1 cellular context compared by ENCODE assay signal in genomic region chr17:5486206-5487124, GRCh38.
TF ChIP-seq lines count a peak whose summit lies in the region.

TSS of gene MIS12 (plus strand) at chr17:5486566. CDS start at chr17:5488863, 2,297 bp downstream.

TF ChIP-seq in HepG2, 621 proteins besides CTCF, POLR2A, EP300 and RAD21 (continued from another document and continues in another):
- peak; percentile 66 for TF ChIP-seq ZNF770 (CRISPR knock-in tag; IDR thresholded peaks at IDR 0.05)
- TF ChIP-seq, protein P1, sequence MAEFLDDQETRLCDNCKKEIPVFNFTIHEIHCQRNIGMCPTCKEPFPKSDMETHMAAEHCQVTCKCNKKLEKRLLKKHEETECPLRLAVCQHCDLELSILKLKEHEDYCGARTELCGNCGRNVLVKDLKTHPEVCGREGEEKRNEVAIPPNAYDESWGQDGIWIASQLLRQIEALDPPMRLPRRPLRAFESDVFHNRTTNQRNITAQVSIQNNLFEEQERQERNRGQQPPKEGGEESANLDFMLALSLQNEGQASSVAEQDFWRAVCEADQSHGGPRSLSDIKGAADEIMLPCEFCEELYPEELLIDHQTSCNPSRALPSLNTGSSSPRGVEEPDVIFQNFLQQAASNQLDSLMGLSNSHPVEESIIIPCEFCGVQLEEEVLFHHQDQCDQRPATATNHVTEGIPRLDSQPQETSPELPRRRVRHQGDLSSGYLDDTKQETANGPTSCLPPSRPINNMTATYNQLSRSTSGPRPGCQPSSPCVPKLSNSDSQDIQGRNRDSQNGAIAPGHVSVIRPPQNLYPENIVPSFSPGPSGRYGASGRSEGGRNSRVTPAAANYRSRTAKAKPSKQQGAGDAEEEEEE (CRISPR knock-in tag; IDR thresholded peaks at IDR 0.05; ENCODE audit: borderline replicate concordance): no peak
- TF ChIP-seq RARG (CRISPR knock-in tag; IDR thresholded peaks at IDR 0.05; ENCODE audit: low read depth): peak; percentile 78; the same call in 1 of the 2 replicates
- no peak for TF ChIP-seq IRX3 (CRISPR knock-in tag; IDR thresholded peaks at IDR 0.05; ENCODE audit: borderline replicate concordance, low read depth)
- 0 out of 2 replicates have a peak, but pooled peaks have one; percentile 52 for TF ChIP-seq PAX8 (CRISPR knock-in tag; IDR thresholded peaks at IDR 0.05; ENCODE audit: borderline replicate concordance)
- TF ChIP-seq MAZ (IDR thresholded peaks at IDR 0.05; ENCODE audit: borderline replicate concordance, low read depth, low read length): peak; percentile 56; the same call in 1 of the 2 replicates
- TF ChIP-seq MAZ (CRISPR knock-in tag; IDR thresholded peaks at IDR 0.05; ENCODE audit: low read depth): no peak; the same call in 1 of the 2 replicates
- no peak for TF ChIP-seq ZNF484 (CRISPR knock-in tag; IDR thresholded peaks at IDR 0.05; ENCODE audit: borderline replicate concordance, low read depth)
- TF ChIP-seq TAF1 (CRISPR knock-in tag; IDR thresholded peaks at IDR 0.05): peak; percentile 74
- TF ChIP-seq IRF2 (CRISPR knock-in tag; IDR thresholded peaks at IDR 0.05): peak; percentile 54
- no peak for TF ChIP-seq TOE1 (CRISPR knock-in tag; IDR thresholded peaks at IDR 0.05)
- TF ChIP-seq POLR2G (IDR thresholded peaks at IDR 0.05; ENCODE audit: low read depth, low read length): peak; percentile 94
- TF ChIP-seq HOXA5 (CRISPR knock-in tag; IDR thresholded peaks at IDR 0.05): peak; percentile 67
- TF ChIP-seq, protein P2, sequence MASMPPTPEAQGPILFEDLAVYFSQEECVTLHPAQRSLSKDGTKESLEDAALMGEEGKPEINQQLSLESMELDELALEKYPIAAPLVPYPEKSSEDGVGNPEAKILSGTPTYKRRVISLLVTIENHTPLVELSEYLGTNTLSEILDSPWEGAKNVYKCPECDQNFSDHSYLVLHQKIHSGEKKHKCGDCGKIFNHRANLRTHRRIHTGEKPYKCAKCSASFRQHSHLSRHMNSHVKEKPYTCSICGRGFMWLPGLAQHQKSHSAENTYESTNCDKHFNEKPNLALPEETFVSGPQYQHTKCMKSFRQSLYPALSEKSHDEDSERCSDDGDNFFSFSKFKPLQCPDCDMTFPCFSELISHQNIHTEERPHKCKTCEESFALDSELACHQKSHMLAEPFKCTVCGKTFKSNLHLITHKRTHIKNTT (CRISPR knock-in tag; IDR thresholded peaks at IDR 0.05): no peak
- TF ChIP-seq MEF2D (CRISPR knock-in tag; IDR thresholded peaks at IDR 0.05): peak; percentile 90; the same call in 1 of the 2 replicates
- no peak for TF ChIP-seq ZNF660 (CRISPR knock-in tag; IDR thresholded peaks at IDR 0.05; ENCODE audit: borderline replicate concordance, low read depth)
- TF ChIP-seq ZFP62 (CRISPR knock-in tag; IDR thresholded peaks at IDR 0.05): no peak
- TF ChIP-seq IRF9 (CRISPR knock-in tag; IDR thresholded peaks at IDR 0.05; ENCODE audit: borderline replicate concordance): peak; percentile 55; the same call in 1 of the 2 replicates
- no peak for TF ChIP-seq SNAPC4 (CRISPR knock-in tag; IDR thresholded peaks at IDR 0.05)
- peak; percentile 49 for TF ChIP-seq ZBTB33 (CRISPR knock-in tag; IDR thresholded peaks at IDR 0.05)
- no peak for TF ChIP-seq EEA1 (CRISPR knock-in tag; IDR thresholded peaks at IDR 0.05; ENCODE audit: borderline replicate concordance)
- TF ChIP-seq, protein P3, sequence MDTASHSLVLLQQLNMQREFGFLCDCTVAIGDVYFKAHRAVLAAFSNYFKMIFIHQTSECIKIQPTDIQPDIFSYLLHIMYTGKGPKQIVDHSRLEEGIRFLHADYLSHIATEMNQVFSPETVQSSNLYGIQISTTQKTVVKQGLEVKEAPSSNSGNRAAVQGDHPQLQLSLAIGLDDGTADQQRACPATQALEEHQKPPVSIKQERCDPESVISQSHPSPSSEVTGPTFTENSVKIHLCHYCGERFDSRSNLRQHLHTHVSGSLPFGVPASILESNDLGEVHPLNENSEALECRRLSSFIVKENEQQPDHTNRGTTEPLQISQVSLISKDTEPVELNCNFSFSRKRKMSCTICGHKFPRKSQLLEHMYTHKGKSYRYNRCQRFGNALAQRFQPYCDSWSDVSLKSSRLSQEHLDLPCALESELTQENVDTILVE (CRISPR knock-in tag; IDR thresholded peaks at IDR 0.05): peak; percentile 20; the same call in 1 of the 2 replicates
- TF ChIP-seq DBP (CRISPR knock-in tag; IDR thresholded peaks at IDR 0.05; ENCODE audit: not compliant biosample characterization): no peak
- TF ChIP-seq, protein P4, sequence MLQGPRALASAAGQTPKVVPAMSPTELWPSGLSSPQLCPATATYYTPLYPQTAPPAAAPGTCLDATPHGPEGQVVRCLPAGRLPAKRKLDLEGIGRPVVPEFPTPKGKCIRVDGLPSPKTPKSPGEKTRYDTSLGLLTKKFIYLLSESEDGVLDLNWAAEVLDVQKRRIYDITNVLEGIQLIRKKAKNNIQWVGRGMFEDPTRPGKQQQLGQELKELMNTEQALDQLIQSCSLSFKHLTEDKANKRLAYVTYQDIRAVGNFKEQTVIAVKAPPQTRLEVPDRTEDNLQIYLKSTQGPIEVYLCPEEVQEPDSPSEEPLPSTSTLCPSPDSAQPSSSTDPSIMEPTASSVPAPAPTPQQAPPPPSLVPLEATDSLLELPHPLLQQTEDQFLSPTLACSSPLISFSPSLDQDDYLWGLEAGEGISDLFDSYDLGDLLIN (CRISPR knock-in tag; IDR thresholded peaks at IDR 0.05; ENCODE audit: borderline replicate concordance): no peak
- TF ChIP-seq CAMTA2 (CRISPR knock-in tag; IDR thresholded peaks at IDR 0.05; ENCODE audit: borderline replicate concordance): peak; percentile 52; the same call in 1 of the 2 replicates
- TF ChIP-seq ZNF253 (CRISPR knock-in tag; IDR thresholded peaks at IDR 0.05; ENCODE audit: borderline replicate concordance): peak; percentile 91; the same call in 1 of the 2 replicates
- TF ChIP-seq DRAP1 (CRISPR knock-in tag; IDR thresholded peaks at IDR 0.05): peak; percentile 43; the same call in 1 of the 2 replicates
- TF ChIP-seq ZFP36L1 (CRISPR knock-in tag; IDR thresholded peaks at IDR 0.05): peak; percentile 91
- no peak; the same call in 1 of the 2 replicates for TF ChIP-seq ZFP37 (CRISPR knock-in tag; IDR thresholded peaks at IDR 0.05; ENCODE audit: borderline replicate concordance)
- TF ChIP-seq PAWR (CRISPR knock-in tag; IDR thresholded peaks at IDR 0.05; ENCODE audit: borderline replicate concordance): no peak
- TF ChIP-seq NFIB (CRISPR knock-in tag; IDR thresholded peaks at IDR 0.05; ENCODE audit: borderline replicate concordance): no peak
- TF ChIP-seq ZNF121 (CRISPR knock-in tag; IDR thresholded peaks at IDR 0.05): no peak
- no peak for TF ChIP-seq REST (IDR thresholded peaks at IDR 0.05; ENCODE audit: borderline replicate concordance in 1 of 2, low read depth in 1 of 2, low read length in 2 of 2)
- TF ChIP-seq ZNF263 (CRISPR knock-in tag; IDR thresholded peaks at IDR 0.05): no peak
- no peak for TF ChIP-seq KAT2B (IDR thresholded peaks at IDR 0.05; ENCODE audit: borderline replicate concordance, low read depth, low read length)
- TF ChIP-seq ONECUT2 (CRISPR knock-in tag; IDR thresholded peaks at IDR 0.05): no peak
- no peak for TF ChIP-seq HOXA7 (CRISPR knock-in tag; IDR thresholded peaks at IDR 0.05)
- no peak for TF ChIP-seq MLLT10 (CRISPR knock-in tag; IDR thresholded peaks at IDR 0.05)
- no peak for TF ChIP-seq EZH2 (conservative IDR thresholded peaks at IDR 0.05; ENCODE audit: low read depth, low read length)
